ENCODE assay signal across 25 cellular contexts in the genomic region with DNA sequence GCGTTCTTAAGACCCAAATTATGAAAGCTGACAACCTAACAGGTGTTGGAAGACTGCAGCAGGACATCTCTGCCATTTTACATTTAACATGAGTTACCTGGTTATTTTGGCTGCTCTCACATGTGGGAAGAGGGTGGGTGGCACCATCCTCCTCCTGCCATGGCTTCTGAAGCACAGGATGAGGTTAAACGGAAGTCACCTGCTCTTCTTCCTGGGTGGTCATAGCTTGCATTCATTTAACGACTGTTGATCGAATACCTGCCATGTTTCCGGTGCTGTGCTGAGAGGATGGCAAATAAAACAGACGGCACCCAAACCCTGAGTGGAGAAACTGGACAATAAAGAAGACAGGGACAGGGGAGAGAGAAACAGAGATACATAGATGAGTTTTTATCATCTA.
DNase-seq lines count a peak whose midpoint lies in the region; ATAC-seq and TF ChIP-seq lines count a peak whose summit lies in the region.
"Had no signal": no experiment of that assay in that cellular context is flagged by ENCODE, and none has a peak within 500 bp of the region (broad histone marks: within the 10 kb centered on the region; RNA-seq: fewer than 3 reads in every experiment).

No MANE protein-coding gene starts in this region.

- 91% methylated on average over 6 of the region's 6 CpGs for WGBS in esophagus muscularis mucosa

- CTCF ChIA-PET in naive thymus-derived CD4-positive, alpha-beta T cell (lab: Charles Lee): interaction anchor here (0.6 kb wide), 1 partner anchor 704 kb away, joined by 3 read pairs; no protein-coding TSS in a partner anchor

- peak overlapping the region in 1 of 2 donors; percentile 32 for H3K4me3 Mint-ChIP-seq in stimulated activated naive CD8-positive, alpha-beta T cell treated with anti-CD3 and anti-CD28 coated beads, Interleukin-15, amount 100 ng/mL, for 72 hours
- H3K4me3 Mint-ChIP-seq in naive thymus-derived CD4-positive, alpha-beta T cell: peak overlapping the region in 9 of 10 donors; percentile 10 to 64 (median 41)
- H3K4me3 Mint-ChIP-seq: IgD-negative memory B cell had no signal

- peaks cover 0 to 8% of the 10 kb centered on the region in 2 donors for H3K4me1 ChIP-seq in naive thymus-derived CD4-positive, alpha-beta T cell (ENCODE audit: control insufficient read depth in 2 of 2, insufficient read depth in 2 of 2, low read length in 2 of 2)
- H3K4me1 ChIP-seq in esophagus muscularis mucosa: peaks cover 0 to 5% (median 0%) of the 10 kb centered on the region in 4 donors

- no peaks in the 10 kb centered on the region for H3K36me3 ChIP-seq in naive thymus-derived CD4-positive, alpha-beta T cell (ENCODE audit: control insufficient read depth in 2 of 3, insufficient read depth in 3 of 3, low read length in 3 of 3)
- H3K36me3 ChIP-seq in esophagus muscularis mucosa: no peaks in the 10 kb centered on the region
- H3K36me3 ChIP-seq: BLaER1 treated with 17β-estradiol and CSF1 and Interleukin-3, amounts not matched to agents 10 nM and 100 nM; MG63 had no signal

- peaks cover 6 to 46% of the 10 kb centered on the region in 2 donors for H3K9me3 Mint-ChIP-seq in stimulated activated naive CD8-positive, alpha-beta T cell treated with anti-CD3 and anti-CD28 coated beads, Interleukin-15, amount 100 ng/mL, for 72 hours
- H3K9me3 Mint-ChIP-seq in naive thymus-derived CD4-positive, alpha-beta T cell: peaks cover 3 to 41% (median 14%) of the 10 kb centered on the region in 11 donors

- H3K36me3 Mint-ChIP-seq in naive thymus-derived CD4-positive, alpha-beta T cell: peaks cover 20 to 71% (median 55%) of the 10 kb centered on the region in 5 donors

- H3K4me3 ChIP-seq in naive thymus-derived CD4-positive, alpha-beta T cell (ENCODE audit: low read length): no peak overlapping the region
- H3K4me3 ChIP-seq in esophagus muscularis mucosa: no peak overlapping the region
- H3K4me3 ChIP-seq in foreskin fibroblast (ENCODE audit: low read depth in 1 of 2, low read length in 2 of 2): no peak overlapping the region
- H3K4me3 ChIP-seq: BLaER1 treated with 17β-estradiol and CSF1 and Interleukin-3, amounts not matched to agents 10 nM and 100 nM; MG63; PC-9 had no signal

- H3K27ac ChIP-seq in naive thymus-derived CD4-positive, alpha-beta T cell (ENCODE audit: low read depth, low read length): no peak overlapping the region
- no peak overlapping the region for H3K27ac ChIP-seq in esophagus muscularis mucosa (replicated peaks in 1 of 4)
- H3K27ac ChIP-seq: BLaER1 treated with 17β-estradiol and CSF1 and Interleukin-3, amounts not matched to agents 10 nM and 100 nM; PC-9 had no signal

- no peak for TF ChIP-seq CTCF in esophagus muscularis mucosa (IDR thresholded peaks at IDR 0.05)
- TF ChIP-seq CTCF in foreskin fibroblast (IDR thresholded peaks at IDR 0.05; ENCODE audit: low read depth, low read length): no peak

- POLR2A ChIA-PET in naive thymus-derived CD4-positive, alpha-beta T cell (lab: Charles Lee): no interaction called here

- no peak for TF ChIP-seq EP300 in esophagus muscularis mucosa (IDR thresholded peaks at IDR 0.05)

- DNase-seq in NCI-H748 (lab: John Stamatoyannopoulos, UW; ENCODE audit: unreplicated experiment): peak; percentile 24
- no peak for DNase-seq in NCI-H748 treated with DMSO at 0.1 percent for 48 hours (lab: John Stamatoyannopoulos, UW)
- no peak for DNase-seq in stimulated activated naive CD8-positive, alpha-beta T cell treated with anti-CD3 and anti-CD28 coated beads, Interleukin-15, amount 100 ng/mL, for 72 hours
- no peak for DNase-seq in stimulated activated naive CD8-positive, alpha-beta T cell treated with anti-CD3 and anti-CD28 coated beads, Interleukin-15, Interleukin-2, amounts not matched to agents 100 U/mL and 50 U/mL, for 24 hours
- peak in 3 of 9 donors; percentile 8 to 16 (median 13) for DNase-seq in naive thymus-derived CD4-positive, alpha-beta T cell
- DNase-seq in esophagus muscularis mucosa (ENCODE audit: extremely low spot score): no peak
- no peak for DNase-seq in foreskin fibroblast
- no peak for DNase-seq in NCI-H524 treated with DMSO at 0.1 percent for 48 hours (lab: John Stamatoyannopoulos, UW)
- DNase-seq: 8988T; Calu3; CD8-positive, alpha-beta memory T cell; DMS53; GDM1; Kasumi-1; NCI-H1417; NCI-H1694 treated with DMSO at 0.1 percent for 48 hours; NCI-H446; NCI-H526 treated with DMSO at 0.1 percent for 48 hours; PC-9; RPMI8226; SHP77 had no signal

- H3K27ac Mint-ChIP-seq in stimulated activated naive CD8-positive, alpha-beta T cell treated with anti-CD3 and anti-CD28 coated beads, Interleukin-15, amount 100 ng/mL, for 72 hours: peak overlapping the region in 1 of 2 donors; percentile 89
- H3K27ac Mint-ChIP-seq in naive thymus-derived CD4-positive, alpha-beta T cell: peak overlapping the region in 2 of 9 donors; percentile 24 to 41
- H3K27ac Mint-ChIP-seq: IgD-negative memory B cell had no signal

- no peak for TF ChIP-seq POLR2A in esophagus muscularis mucosa (IDR thresholded peaks at IDR 0.05; ENCODE audit: low read depth)

- no peaks in the 10 kb centered on the region for H3K9me3 ChIP-seq in naive thymus-derived CD4-positive, alpha-beta T cell (ENCODE audit: control insufficient read depth in 2 of 3, low read length in 3 of 3)
- H3K9me3 ChIP-seq in esophagus muscularis mucosa: peaks cover 0 to 4% (median 0%) of the 10 kb centered on the region in 4 donors
- H3K9me3 ChIP-seq: MG63 had no signal

- intact Hi-C loops in naive thymus-derived CD4-positive, alpha-beta T cell (cut with micrococcal nuclease): no loop called here
- intact Hi-C loops in esophagus muscularis mucosa (cut with DNase I): no loop called here

- peaks cover 8% of the 10 kb centered on the region for H3K4me1 Mint-ChIP-seq in stimulated activated naive CD8-positive, alpha-beta T cell treated with anti-CD3 and anti-CD28 coated beads, Interleukin-15, amount 100 ng/mL, for 72 hours
- H3K4me1 Mint-ChIP-seq in naive thymus-derived CD4-positive, alpha-beta T cell: peaks cover 6 to 41% (median 28%) of the 10 kb centered on the region in 7 donors

- peak; percentile 59 for ATAC-seq in stimulated activated naive CD8-positive, alpha-beta T cell treated with anti-CD3 and anti-CD28 coated beads, Interleukin-15, amount 100 ng/mL, for 72 hours
- no peak for ATAC-seq in stimulated activated naive CD8-positive, alpha-beta T cell treated with anti-CD3 and anti-CD28 coated beads, Interleukin-15, Interleukin-2, amounts not matched to agents 100 U/mL and 50 U/mL, for 24 hours
- ATAC-seq in naive thymus-derived CD4-positive, alpha-beta T cell: no peak
- ATAC-seq: HCT116 had no signal

- H3K27me3 ChIP-seq in naive thymus-derived CD4-positive, alpha-beta T cell (ENCODE audit: control insufficient read depth in 2 of 2, insufficient read depth in 2 of 2, low read length in 2 of 2): no peaks in the 10 kb centered on the region
- no peaks in the 10 kb centered on the region for H3K27me3 ChIP-seq in esophagus muscularis mucosa
- H3K27me3 ChIP-seq: BLaER1 treated with 17β-estradiol and CSF1 and Interleukin-3, amounts not matched to agents 10 nM and 100 nM; MG63 had no signal

- no peaks in the 10 kb centered on the region for H3K27me3 Mint-ChIP-seq in stimulated activated naive CD8-positive, alpha-beta T cell treated with anti-CD3 and anti-CD28 coated beads, Interleukin-15, amount 100 ng/mL, for 72 hours
- no peaks in the 10 kb centered on the region for H3K27me3 Mint-ChIP-seq in naive thymus-derived CD4-positive, alpha-beta T cell
- H3K27me3 Mint-ChIP-seq: CD8-positive, alpha-beta memory T cell; IgD-negative memory B cell had no signal
